ENCODE assay signal across 1 cellular context in genomic region chr11:35083181-35084061, GRCh38.
TF ChIP-seq lines count a peak whose summit lies in the region.

No MANE protein-coding gene starts in this region.

TF ChIP-seq in GM12878, 131 proteins besides CTCF, POLR2A, EP300 and RAD21 (continued from another document):
- no peak for TF ChIP-seq E2F8 (IDR thresholded peaks at IDR 0.05; ENCODE audit: low read depth, partially characterized antibody)
- peak; percentile 84 for TF ChIP-seq CREM (IDR thresholded peaks at IDR 0.05; ENCODE audit: low read depth)
- no peak for TF ChIP-seq HDAC2 (IDR thresholded peaks at IDR 0.05)
- no peak for TF ChIP-seq HDGF (IDR thresholded peaks at IDR 0.05)
- TF ChIP-seq POU2F2 (IDR thresholded peaks at IDR 0.05; ENCODE audit: borderline replicate concordance, low read depth, low read length) = peak; percentile 76; the same call in 2 of the 3 replicates
- TF ChIP-seq IRF3 (IDR thresholded peaks at IDR 0.05) = no peak
- TF ChIP-seq PBX3 (IDR thresholded peaks at IDR 0.05; ENCODE audit: insufficient replicate concordance, low read depth, low read length) = peak; percentile 65
- no peak for TF ChIP-seq CHD4 (IDR thresholded peaks at IDR 0.05)
- no peak for TF ChIP-seq USF2 (IDR thresholded peaks at IDR 0.05; ENCODE audit: borderline replicate concordance, low read depth, low read length)
- no peak for TF ChIP-seq RCOR1 (conservative IDR thresholded peaks at IDR 0.05; ENCODE audit: low read depth, low read length)
- no peak for TF ChIP-seq HDAC6 (IDR thresholded peaks at IDR 0.05; ENCODE audit: unreplicated experiment)
- TF ChIP-seq NR2F1 (conservative IDR thresholded peaks at IDR 0.05) = peak; percentile 65
- TF ChIP-seq ZNF592 (IDR thresholded peaks at IDR 0.05) = no peak
- peak; percentile 77 for TF ChIP-seq SKIL (IDR thresholded peaks at IDR 0.05; ENCODE audit: low read depth, poor library complexity, severe bottlenecking)
- no peak for TF ChIP-seq REST (IDR thresholded peaks at IDR 0.05; ENCODE audit: low read depth, low read length)
- TF ChIP-seq DPF2 (IDR thresholded peaks at IDR 0.05) = peak; percentile 71
- TF ChIP-seq RFX5 (IDR thresholded peaks at IDR 0.05; ENCODE audit: low read depth, low read length) = no peak
- TF ChIP-seq SMAD1 (IDR thresholded peaks at IDR 0.05; ENCODE audit: low read depth, partially characterized antibody) = no peak
- TF ChIP-seq LARP7 (IDR thresholded peaks at IDR 0.05) = no peak
- TF ChIP-seq KDM1A (IDR thresholded peaks at IDR 0.05; ENCODE audit: borderline replicate concordance) = no peak
- no peak for TF ChIP-seq IRF5 (IDR thresholded peaks at IDR 0.05; ENCODE audit: borderline replicate concordance)
- no peak for TF ChIP-seq POLR2AphosphoS5 (IDR thresholded peaks at IDR 0.05; ENCODE audit: low read length)
- TF ChIP-seq MYB (IDR thresholded peaks at IDR 0.05; ENCODE audit: borderline replicate concordance, low read depth, low read length) = no peak
- no peak for TF ChIP-seq WRNIP1 (IDR thresholded peaks at IDR 0.05; ENCODE audit: borderline replicate concordance, low read depth, low read length)
- no peak for TF ChIP-seq SREBF1 (IDR thresholded peaks at IDR 0.05; ENCODE audit: low read length)
- peak; percentile 68; the same call in 1 of the 2 replicates for TF ChIP-seq IRF4 (IDR thresholded peaks at IDR 0.05; ENCODE audit: low read depth, low read length)
- no peak for TF ChIP-seq RBBP5 (conservative IDR thresholded peaks at IDR 0.05)
- TF ChIP-seq MEF2A (IDR thresholded peaks at IDR 0.05; ENCODE audit: insufficient read depth, low read depth, low read length) = peak; percentile 66; the same call in 1 of the 2 replicates
- TF ChIP-seq BHLHE40 (IDR thresholded peaks at IDR 0.05; ENCODE audit: borderline replicate concordance in 1 of 2, low read depth in 2 of 2, low read length in 1 of 2) = peak; percentile 73 to 84
- peak; percentile 64 for TF ChIP-seq BCL3 (IDR thresholded peaks at IDR 0.05; ENCODE audit: borderline replicate concordance, insufficient read depth, low read depth, low read length, poor library complexity, severe bottlenecking)
- no peak for TF ChIP-seq YY1 (IDR thresholded peaks at IDR 0.05; ENCODE audit: low read depth, low read length)
- TF ChIP-seq HSF1 (IDR thresholded peaks at IDR 0.05; ENCODE audit: low read depth, low read length) = no peak
- no peak for TF ChIP-seq SUPT20H (IDR thresholded peaks at IDR 0.05; ENCODE audit: borderline replicate concordance, control insufficient read depth, low read depth, low read length)
- peak; percentile 36; the same call in 1 of the 2 replicates for TF ChIP-seq MLLT1 (IDR thresholded peaks at IDR 0.05)
- TF ChIP-seq STAT1 (conservative IDR thresholded peaks at IDR 0.05) = no peak; the same call in 1 of the 2 replicates
